9 cellular contexts compared by ENCODE assay signal in genomic region chr14:101665478-101666078, GRCh38.
A peak's percentile ranks its signal among the peaks of the same experiment; 100 is the strongest.
DNase-seq lines count a peak whose midpoint lies in the region; ATAC-seq and TF ChIP-seq lines count a peak whose summit lies in the region.
"Had no signal": no experiment of that assay in that cellular context is flagged by ENCODE, and none has a peak within 500 bp of the region (broad histone marks: within the 10 kb centered on the region; RNA-seq: fewer than 3 reads in every experiment).

No MANE protein-coding gene starts in this region.

- peak; percentile 92 for TF ChIP-seq RAD21 in SK-N-SH (IDR thresholded peaks at IDR 0.05; ENCODE audit: low read length)

- no peak overlapping the region for H2AFZ ChIP-seq in SK-N-SH (ENCODE audit: low read depth)

- ATAC-seq in HG03175 (IDR thresholded peaks at IDR 0.05; ENCODE audit: unreplicated experiment): no peak
- no peak for ATAC-seq in HG02884 (IDR thresholded peaks at IDR 0.05; ENCODE audit: unreplicated experiment)

- peaks cover 40% of the 10 kb centered on the region for H3K27me3 Mint-ChIP-seq in neural crest cell (ENCODE audit: low read depth)

- H4K20me1 ChIP-seq in SK-N-SH (ENCODE audit: insufficient read depth): no peaks in the 10 kb centered on the region
- H4K20me1 ChIP-seq: BLaER1 had no signal

- 9% methylated on average over 3 of the region's 3 CpGs for WGBS in SK-N-SH (ENCODE audit: low lambda C conversion rate)

- DNase-seq in NCI-H1417 (lab: John Stamatoyannopoulos, UW) (peak; percentile 43 to 88 (median 66)), NCI-H1417 treated with DMSO at 0.1 percent for 48 hours (lab: John Stamatoyannopoulos, UW) (no peak), LoVo (ENCODE audit: low spot score) (peak; percentile 53), SK-N-SH (peak; percentile 63), dedifferentiated amniotic fluid mesenchymal stem cell (ENCODE audit: extremely low spot score) (peak; percentile 14), neural crest cell (ENCODE audit: low read depth, low spot score) (peak; percentile 36)

- no peaks in the 10 kb centered on the region for H3F3A ChIP-seq in SK-N-SH (replicated peaks; ENCODE audit: insufficient read depth)

- no peak overlapping the region for H3K27ac ChIP-seq in SK-N-SH (ENCODE audit: low read depth in 2 of 2, low read length in 1 of 2)
- H3K27ac ChIP-seq: BLaER1 had no signal

- no peaks in the 10 kb centered on the region; the same call in 1 of the 2 replicates for H3K9me3 ChIP-seq in SK-N-SH

- H3K36me3 ChIP-seq in SK-N-SH (replicated peaks in 1 of 2; ENCODE audit: control insufficient read depth in 1 of 2, insufficient read depth in 2 of 2, low read length in 1 of 2): no peaks in the 10 kb centered on the region
- H3K36me3 ChIP-seq: BLaER1 had no signal

- POLR2A ChIA-PET in SK-N-SH (lab: Yijun Ruan, JAX): no interaction called here

- no peak overlapping the region for H3K4me2 ChIP-seq in SK-N-SH
- H3K4me2 ChIP-seq: BLaER1 had no signal

- H3K27ac Mint-ChIP-seq in neural crest cell (ENCODE audit: unreplicated experiment): no peak overlapping the region

- no peak overlapping the region for H3K4me3 Mint-ChIP-seq in neural crest cell

- H3K4me1 ChIP-seq in SK-N-SH (ENCODE audit: control insufficient read depth in 1 of 2, insufficient read depth in 2 of 2, low read depth in 1 of 2, low read length in 1 of 2): peaks cover 0 to 5% of the 10 kb centered on the region in 2 experiments; a peak in 1 of 4 replicates
- H3K4me1 ChIP-seq: BLaER1 had no signal

- H3K9ac ChIP-seq in SK-N-SH: no peak overlapping the region
- H3K9ac ChIP-seq: BLaER1 had no signal

- peak; percentile 50 for TF ChIP-seq CTCF in SK-N-SH (IDR thresholded peaks at IDR 0.05)
- peak; percentile 70 for TF ChIP-seq CTCF in neural crest cell (conservative IDR thresholded peaks at IDR 0.05)

- H3K4me3 ChIP-seq in SK-N-SH (ENCODE audit: low read depth in 2 of 2, low read length in 1 of 2): no peak overlapping the region
- H3K4me3 ChIP-seq: BLaER1 had no signal

- no peak for TF ChIP-seq EP300 in SK-N-SH (IDR thresholded peaks at IDR 0.05; ENCODE audit: borderline replicate concordance in 1 of 2, low read depth in 1 of 2, low read length in 1 of 2)

- H3K4me1 Mint-ChIP-seq in neural crest cell: no peaks in the 10 kb centered on the region

- CTCF ChIA-PET in SK-N-SH (lab: Yijun Ruan, JAX): interaction anchor here (0.6 to 2.3 kb wide), 23 partner anchors 8 to 1281 kb away, joined by 3 to 14 read pairs (median 4); partner anchors contain the start of gene RTL1

- peaks cover 2% of the 10 kb centered on the region for H3K36me3 Mint-ChIP-seq in neural crest cell (ENCODE audit: low read depth)

- peaks cover 8% of the 10 kb centered on the region for H3K9me3 Mint-ChIP-seq in neural crest cell

- no peaks in the 10 kb centered on the region for H3K27me3 ChIP-seq in SK-N-SH (ENCODE audit: insufficient read depth)
- H3K27me3 ChIP-seq: BLaER1 had no signal

- H3K9me2 ChIP-seq in SK-N-SH: 0 out of 2 replicates have a peak, but pooled peaks cover 2% of the 10 kb centered on the region

- no peaks in the 10 kb centered on the region for H3K79me2 ChIP-seq in SK-N-SH (ENCODE audit: insufficient read depth)

TF ChIP-seq in SK-N-SH, 30 proteins besides CTCF, POLR2A, EP300 and RAD21:
- TF ChIP-seq NRF1 (IDR thresholded peaks at IDR 0.05; ENCODE audit: low read depth, low read length) (no peak), SMC3 (IDR thresholded peaks at IDR 0.05; ENCODE audit: low read depth, low read length) (peak; percentile 64), YY1 (IDR thresholded peaks at IDR 0.05; ENCODE audit: low read depth) (no peak), CHD2 (IDR thresholded peaks at IDR 0.05; ENCODE audit: low read length, partially characterized antibody) (peak; percentile 17)
